In the genomic region with DNA sequence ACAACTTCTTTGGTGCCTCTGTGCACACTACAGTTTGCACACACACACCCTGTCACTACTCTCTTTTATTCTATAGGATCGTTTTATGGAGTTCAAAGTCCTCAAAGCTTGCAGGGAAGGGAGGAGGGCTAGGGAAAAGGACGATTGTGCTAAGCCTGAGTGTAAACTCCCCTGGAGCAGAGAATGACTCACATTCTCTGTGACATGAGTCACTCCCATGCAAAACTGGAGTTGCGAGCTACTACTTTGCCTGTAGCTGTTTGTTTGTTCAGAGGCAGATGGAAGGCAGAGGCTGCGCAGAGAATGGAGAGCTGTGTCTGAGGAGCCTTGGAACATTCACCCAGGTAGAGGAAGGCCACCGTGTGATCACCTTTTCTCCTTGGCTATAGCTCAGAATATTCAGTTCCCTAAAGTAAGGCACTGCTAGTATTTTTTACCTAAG, we compare ENCODE assay signal across 9 cellular contexts.
DNase-seq lines count a peak whose midpoint lies in the region; ATAC-seq and TF ChIP-seq lines count a peak whose summit lies in the region.
"Had no signal": no experiment of that assay in that cellular context is flagged by ENCODE, and none has a peak within 500 bp of the region (broad histone marks: within the 10 kb centered on the region; RNA-seq: fewer than 3 reads in every experiment).

No MANE protein-coding gene starts in this region.

- H3K9me3 Mint-ChIP-seq in glutamatergic neuron (ENCODE audit: unreplicated experiment) = no peaks in the 10 kb centered on the region

- H3K36me3 ChIP-seq in BE2C (no peaks in the 10 kb centered on the region), left lung (no peaks in the 10 kb centered on the region), upper lobe of left lung (no peaks in the 10 kb centered on the region)

- H3K27me3 Mint-ChIP-seq in glutamatergic neuron (ENCODE audit: unreplicated experiment) = peaks cover 5% of the 10 kb centered on the region

- intact Hi-C loops in left lung (cut with DNase I) = no loop called here

- peaks cover 11% of the 10 kb centered on the region for H3K4me1 Mint-ChIP-seq in glutamatergic neuron (ENCODE audit: low read depth, unreplicated experiment)

- no peak overlapping the region for H3K4me3 ChIP-seq in BE2C (ENCODE audit: low read depth, low read length)
- no peak overlapping the region for H3K4me3 ChIP-seq in left lung
- H3K4me3 ChIP-seq in upper lobe of left lung = peak overlapping the region in 1 of 4 donors; percentile 31

- H3K27me3 ChIP-seq in BE2C = no peaks in the 10 kb centered on the region
- no peaks in the 10 kb centered on the region for H3K27me3 ChIP-seq in left lung
- no peaks in the 10 kb centered on the region for H3K27me3 ChIP-seq in upper lobe of left lung

- H3K4me3 Mint-ChIP-seq in glutamatergic neuron (ENCODE audit: unreplicated experiment) = no peak overlapping the region

- WGBS in upper lobe of left lung, 2 donors = 17 to 19% methylated on average over 5 of the region's 5 CpGs

- H3K27ac Mint-ChIP-seq in glutamatergic neuron (ENCODE audit: unreplicated experiment) = no peak overlapping the region

- H3K9me3 ChIP-seq in BE2C (no peaks in the 10 kb centered on the region), left lung (no peaks in the 10 kb centered on the region), upper lobe of left lung (no peaks in the 10 kb centered on the region)

- H3K27ac ChIP-seq in left lung (peak overlapping the region; percentile 41 to 57), upper lobe of left lung (peak overlapping the region in 3 of 4 donors; percentile 21 to 27 (median 22))
- H3K27ac ChIP-seq: KMS-11 had no signal

- DNase-seq in BE2C = peak; percentile 59
- peak; percentile 80 for DNase-seq in NCI-H460 (ENCODE audit: extremely low read depth, low read depth)
- DNase-seq in cerebellar cortex (ENCODE audit: low spot score) = peak; percentile 21
- peak in 1 of 2 donors; percentile 62 for DNase-seq in left lung
- DNase-seq in upper lobe of left lung = peak in 1 of 2 donors; percentile 76
- DNase-seq in glutamatergic neuron = no peak

- H3K36me3 Mint-ChIP-seq in glutamatergic neuron (ENCODE audit: unreplicated experiment) = no peaks in the 10 kb centered on the region

- peaks cover 10% of the 10 kb centered on the region for H3K4me1 ChIP-seq in BE2C
- peaks cover 8 to 17% of the 10 kb centered on the region in 2 donors for H3K4me1 ChIP-seq in left lung
- peaks cover 12 to 19% (median 17%) of the 10 kb centered on the region in 4 donors for H3K4me1 ChIP-seq in upper lobe of left lung

- no peak for TF ChIP-seq POLR2A in upper lobe of left lung (IDR thresholded peaks at IDR 0.05)

- TF ChIP-seq CTCF in BE2C (IDR thresholded peaks at IDR 0.05; ENCODE audit: low read depth, low read length) (no peak), left lung (IDR thresholded peaks at IDR 0.05) (no peak), upper lobe of left lung (IDR thresholded peaks at IDR 0.05) (no peak), glutamatergic neuron (IDR thresholded peaks at IDR 0.05; ENCODE audit: partially characterized antibody, unreplicated experiment) (no peak)

- ATAC-seq in GM19023 (IDR thresholded peaks at IDR 0.05; ENCODE audit: unreplicated experiment) = peak; percentile 97
- peak; percentile 89 for ATAC-seq in HG03066 (IDR thresholded peaks at IDR 0.05; ENCODE audit: low read depth, unreplicated experiment)
- peak; percentile 99 for ATAC-seq in left lung
- peak; percentile 88 to 94 for ATAC-seq in upper lobe of left lung (ENCODE audit: low FRiP score in 2 of 2)

- TF ChIP-seq EP300 in upper lobe of left lung (IDR thresholded peaks at IDR 0.05) = peak in 1 of 4 donors; percentile 65
